In the genomic region with DNA sequence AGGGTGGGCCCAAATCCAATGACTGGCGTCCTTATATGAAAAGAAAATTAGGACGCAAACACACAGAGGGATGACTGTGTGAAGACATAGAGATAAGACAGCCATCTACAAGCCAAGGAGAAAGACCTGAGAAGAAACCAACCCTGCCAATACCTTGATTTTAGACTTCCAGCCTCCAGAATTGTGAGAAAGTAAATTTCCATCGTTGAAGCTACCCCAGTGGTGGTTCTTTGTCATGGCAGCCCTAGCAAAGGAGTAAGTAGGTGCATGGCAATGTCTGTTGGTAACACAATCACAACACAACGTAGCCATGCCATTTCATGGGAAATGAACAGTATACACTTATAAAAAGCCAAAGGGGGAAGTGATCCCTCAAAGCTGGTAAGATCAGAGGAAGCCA, we compare ENCODE assay signal across 1 cellular context.
TF ChIP-seq lines count a peak whose summit lies in the region.

No MANE protein-coding gene starts in this region.

TF ChIP-seq in H1, 55 proteins besides CTCF, POLR2A, EP300 and RAD21:
- TF ChIP-seq TAF7 (optimal IDR thresholded peaks at IDR 0.05; ENCODE audit: borderline replicate concordance, low read depth, low read length) (no peak), ZNF274 (IDR thresholded peaks at IDR 0.05; ENCODE audit: borderline replicate concordance, extremely low read depth, low read length) (no peak), BCL11A (IDR thresholded peaks at IDR 0.05; ENCODE audit: low read depth in 2 of 2, low read length in 2 of 2) (no peak), RNF2 (IDR thresholded peaks at IDR 0.05; ENCODE audit: borderline replicate concordance, low read depth, low read length, missing control alignments, poor library complexity, severe bottlenecking) (no peak), KDM5A (IDR thresholded peaks at IDR 0.05; ENCODE audit: low read length) (no peak), TBP (IDR thresholded peaks at IDR 0.05; ENCODE audit: low read depth, low read length) (no peak), CHD1 (IDR thresholded peaks at IDR 0.05; ENCODE audit: low read depth, low read length) (no peak), KDM4A (IDR thresholded peaks at IDR 0.05; ENCODE audit: low read depth, low read length, severe bottlenecking) (no peak)
- TF ChIP-seq, protein P1, sequence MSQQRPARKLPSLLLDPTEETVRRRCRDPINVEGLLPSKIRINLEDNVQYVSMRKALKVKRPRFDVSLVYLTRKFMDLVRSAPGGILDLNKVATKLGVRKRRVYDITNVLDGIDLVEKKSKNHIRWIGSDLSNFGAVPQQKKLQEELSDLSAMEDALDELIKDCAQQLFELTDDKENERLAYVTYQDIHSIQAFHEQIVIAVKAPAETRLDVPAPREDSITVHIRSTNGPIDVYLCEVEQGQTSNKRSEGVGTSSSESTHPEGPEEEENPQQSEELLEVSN (IDR thresholded peaks at IDR 0.05): no peak
- TF ChIP-seq, protein P2, sequence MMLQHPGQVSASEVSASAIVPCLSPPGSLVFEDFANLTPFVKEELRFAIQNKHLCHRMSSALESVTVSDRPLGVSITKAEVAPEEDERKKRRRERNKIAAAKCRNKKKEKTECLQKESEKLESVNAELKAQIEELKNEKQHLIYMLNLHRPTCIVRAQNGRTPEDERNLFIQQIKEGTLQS (IDR thresholded peaks at IDR 0.05; ENCODE audit: insufficient read depth, low read depth, low read length): no peak
